ENCODE assay signal across 1 cellular context in the genomic region with DNA sequence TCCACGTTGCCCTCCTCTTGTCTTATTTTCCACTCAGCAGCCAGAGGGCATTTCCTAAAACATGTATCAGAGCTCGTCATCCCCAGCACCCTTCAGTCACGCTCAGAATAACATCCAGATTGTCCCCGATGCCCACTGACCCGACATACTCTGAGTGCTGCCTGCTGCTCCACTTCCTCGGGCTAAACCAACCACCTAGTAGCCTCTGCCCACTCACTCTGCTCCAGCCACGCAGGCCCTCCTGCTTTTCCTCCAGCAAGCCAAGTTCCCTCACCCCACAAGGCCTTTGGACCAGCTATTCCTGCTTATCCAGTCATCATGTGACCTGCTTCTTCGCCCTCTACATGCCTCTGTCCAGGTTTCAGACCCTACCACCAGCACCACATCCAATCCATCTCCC.
TF ChIP-seq lines count a peak whose summit lies in the region.

No MANE protein-coding gene starts in this region.

TF ChIP-seq in HepG2, 621 proteins besides CTCF, POLR2A, EP300 and RAD21:
- no peak for TF ChIP-seq SP1 (IDR thresholded peaks at IDR 0.05)
- TF ChIP-seq SP1 (CRISPR knock-in tag; IDR thresholded peaks at IDR 0.05): no peak
- TF ChIP-seq, protein P1, sequence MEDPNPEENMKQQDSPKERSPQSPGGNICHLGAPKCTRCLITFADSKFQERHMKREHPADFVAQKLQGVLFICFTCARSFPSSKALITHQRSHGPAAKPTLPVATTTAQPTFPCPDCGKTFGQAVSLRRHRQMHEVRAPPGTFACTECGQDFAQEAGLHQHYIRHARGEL (CRISPR knock-in tag; IDR thresholded peaks at IDR 0.05): no peak
- TF ChIP-seq, protein P2, sequence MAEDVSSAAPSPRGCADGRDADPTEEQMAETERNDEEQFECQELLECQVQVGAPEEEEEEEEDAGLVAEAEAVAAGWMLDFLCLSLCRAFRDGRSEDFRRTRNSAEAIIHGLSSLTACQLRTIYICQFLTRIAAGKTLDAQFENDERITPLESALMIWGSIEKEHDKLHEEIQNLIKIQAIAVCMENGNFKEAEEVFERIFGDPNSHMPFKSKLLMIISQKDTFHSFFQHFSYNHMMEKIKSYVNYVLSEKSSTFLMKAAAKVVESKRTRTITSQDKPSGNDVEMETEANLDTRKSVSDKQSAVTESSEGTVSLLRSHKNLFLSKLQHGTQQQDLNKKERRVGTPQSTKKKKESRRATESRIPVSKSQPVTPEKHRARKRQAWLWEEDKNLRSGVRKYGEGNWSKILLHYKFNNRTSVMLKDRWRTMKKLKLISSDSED (CRISPR knock-in tag; IDR thresholded peaks at IDR 0.05): no peak
- TF ChIP-seq ZMYM4 (CRISPR knock-in tag; IDR thresholded peaks at IDR 0.05): no peak
- TF ChIP-seq TBP (CRISPR knock-in tag; IDR thresholded peaks at IDR 0.05): no peak
- TF ChIP-seq SMARCE1 (IDR thresholded peaks at IDR 0.05; ENCODE audit: borderline replicate concordance): no peak
TF ChIP-seq in HepG2: peak in this region for 0.
